11 cellular contexts compared by ENCODE assay signal in genomic region chr20:37907677-37908397, GRCh38. TPM values are rescaled to one million over a fixed set of nuclear protein-coding genes. Genes with fewer than 3 reads are reported as not detected.
DNase-seq lines count a peak whose midpoint lies in the region; ATAC-seq, FAIRE-seq and TF ChIP-seq lines count a peak whose summit lies in the region.
"Had no signal": no experiment of that assay in that cellular context is flagged by ENCODE, and none has a peak within 500 bp of the region (broad histone marks: within the 10 kb centered on the region; RNA-seq: fewer than 3 reads in every experiment).

No MANE protein-coding gene starts in this region.

- H3K9me3 Mint-ChIP-seq in HFFc6: no peaks in the 10 kb centered on the region; the same call in 1 of the 2 replicates
- H3K9me3 Mint-ChIP-seq: effector memory CD8-positive, alpha-beta T cell had no signal

- DNase-seq in 8988T (peak; percentile 76), HFFc6 (peak; percentile 83), RCC 7860 (ENCODE audit: low spot score) (peak; percentile 81), fibroblast of the conjunctiva (ENCODE audit: low read depth) (peak; percentile 59), SHP77 treated with DMSO at 0.1 percent for 48 hours (lab: John Stamatoyannopoulos, UW) (no peak), NCI-H187 treated with DMSO at 0.1 percent for 48 hours (lab: John Stamatoyannopoulos, UW) (no peak)
- no peak for DNase-seq in activated effector memory CD4-positive, alpha-beta T cell treated with Interleukin-2 at 50 U/mL for 16 hours
- DNase-seq: effector memory CD8-positive, alpha-beta T cell; pancreas had no signal

- H3K4me1 Mint-ChIP-seq in HFFc6 (ENCODE audit: low read depth): peaks cover 34% of the 10 kb centered on the region

- ATAC-seq in GM18858 (IDR thresholded peaks at IDR 0.05; ENCODE audit: unreplicated experiment): no peak
- ATAC-seq: effector memory CD8-positive, alpha-beta T cell had no signal

- no peak overlapping the region for H3K27ac Mint-ChIP-seq in HFFc6
- H3K27ac Mint-ChIP-seq: effector memory CD8-positive, alpha-beta T cell had no signal

- no peak for TF ChIP-seq CTCF in HFFc6 (IDR thresholded peaks at IDR 0.05)

- peak; percentile 84 for FAIRE-seq in RCC 7860 (lab: Jason Lieb, UNC)
- FAIRE-seq: GM19239, pancreas had no signal

- H3K27me3 Mint-ChIP-seq in HFFc6 (ENCODE audit: insufficient read depth): peaks cover 50% of the 10 kb centered on the region

- peak overlapping the region; percentile 21; the same call in 1 of the 2 replicates for H3K4me3 Mint-ChIP-seq in HFFc6
- H3K4me3 Mint-ChIP-seq: effector memory CD8-positive, alpha-beta T cell had no signal

- 0 out of 2 replicates have a peak, but pooled peaks cover 3% of the 10 kb centered on the region for H3K36me3 Mint-ChIP-seq in HFFc6 (ENCODE audit: low read depth)

RNA-seq across cellular contexts. Expression of gene VSTM2L, which starts 4.9 kb away (rescaled TPM):
- total RNA-seq in HFFc6 (2021; fragmentation: NEBNext Ultra II Directional; extraction: Animal tissue kit (Norgen Biotek cat#: 25700)): under 1 TPM in 4 of 6 experiments, not detected in 2; 0.12 to 0.95 (median 0.55) TPM

Comparison
In these comparisons a context has a peak if more than half of its experiments do, and no peak if none do; other contexts are left out.
1. DNase-seq: peak in 8988T (single experiment), HFFc6 (single experiment), RCC 7860 (single experiment) and fibroblast of the conjunctiva (single experiment); none in SHP77 treated with DMSO at 0.1 percent for 48 hours (single experiment), NCI-H187 treated with DMSO at 0.1 percent for 48 hours (single experiment) and activated effector memory CD4-positive, alpha-beta T cell treated with Interleukin-2 at 50 U/mL for 16 hours (single experiment).